9 cellular contexts compared by ENCODE assay signal in genomic region chr10:36592964-36593363, GRCh38.
"Had no signal": no experiment of that assay in that cellular context is flagged by ENCODE, and none has a peak within 500 bp of the region (broad histone marks: within the 10 kb centered on the region; RNA-seq: fewer than 3 reads in every experiment).

No MANE protein-coding gene starts in this region.

- H3K4me3 ChIP-seq: GM23248, HAP-1 had no signal

- ATAC-seq: HCT116, HepG2 had no signal

- H3K27ac ChIP-seq: GM23248, HL-60 had no signal

- DNase-seq: GM23248, GOT3, H7, HFFc6, KBM-7 had no signal

- H3K4me1 ChIP-seq: HAP-1 had no signal

- H3K36me3 ChIP-seq: HAP-1 had no signal

- H3K9ac ChIP-seq: GM23248 had no signal
